Comparison of ENCODE assay signal across 10 cellular contexts in the genomic region with DNA sequence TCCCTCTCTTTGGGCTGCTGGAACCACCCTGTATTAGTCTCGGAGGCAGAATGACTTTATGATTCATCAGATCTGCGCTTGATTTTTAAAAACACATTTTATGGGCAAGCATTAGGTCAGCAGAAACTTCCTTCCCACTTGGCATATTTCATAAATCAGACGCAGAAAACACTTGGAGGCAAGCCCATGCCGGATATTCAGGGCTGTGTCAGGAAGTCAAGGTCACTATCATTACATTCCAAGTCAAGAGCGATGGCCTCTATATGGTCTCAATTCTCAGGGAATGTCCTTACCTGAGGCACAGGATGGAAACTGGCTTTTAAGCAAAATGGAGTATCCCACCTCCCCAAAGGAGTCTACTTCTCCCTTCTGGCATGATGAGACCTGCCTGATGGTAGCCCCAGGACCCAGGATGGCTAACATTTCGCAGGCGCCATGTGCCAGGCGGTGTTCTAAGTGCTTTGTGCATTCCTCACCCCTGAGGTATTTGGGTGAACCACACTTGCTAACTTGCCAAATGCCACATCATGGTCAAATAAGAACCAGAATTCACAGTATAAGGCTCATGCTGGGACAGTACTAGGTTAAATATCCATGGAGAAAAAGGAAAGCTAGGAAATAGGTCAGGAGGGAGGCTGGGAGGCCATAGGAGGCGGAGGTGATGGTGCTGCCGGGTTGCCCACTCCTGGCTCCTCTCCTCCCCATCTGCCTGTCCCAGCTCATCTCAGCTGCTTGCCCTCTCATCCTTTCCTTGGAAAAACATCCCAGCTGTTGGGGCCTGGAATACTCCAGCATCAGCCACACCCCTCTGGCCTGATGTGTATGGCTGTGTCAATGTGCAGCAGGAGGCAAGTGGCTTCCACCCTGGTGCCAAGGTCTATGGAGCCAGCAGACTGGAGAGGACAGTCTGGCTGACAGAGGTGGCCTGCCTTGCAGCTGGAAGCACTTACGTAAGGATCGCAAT. TPM values are rescaled to one million over a fixed set of nuclear protein-coding genes. Genes with fewer than 3 reads are reported as not detected.
A peak's percentile ranks its signal among the peaks of the same experiment; 100 is the strongest.
DNase-seq lines count a peak whose midpoint lies in the region; FAIRE-seq and TF ChIP-seq lines count a peak whose summit lies in the region.
"Had no signal": no experiment of that assay in that cellular context is flagged by ENCODE, and none has a peak within 500 bp of the region (broad histone marks: within the 10 kb centered on the region; RNA-seq: fewer than 3 reads in every experiment).

No MANE protein-coding gene starts in this region.

- no peak overlapping the region for H3K27ac Mint-ChIP-seq in mesothelial cell of epicardium
- H3K27ac Mint-ChIP-seq: activated T-cell treated with anti-CD3 and anti-CD28 coated beads, Interleukin-2, amount 50 U/mL, for 24 hours had no signal

- FAIRE-seq in frontal cortex (lab: Jason Lieb, UNC), result no peak

- H3K4me3 Mint-ChIP-seq in mesothelial cell of epicardium, result no peak overlapping the region
- H3K4me3 Mint-ChIP-seq: activated T-cell treated with anti-CD3 and anti-CD28 coated beads, Interleukin-2, amount 50 U/mL, for 24 hours had no signal

- TF ChIP-seq CTCF in fibroblast of mammary gland (conservative IDR thresholded peaks at IDR 0.05; ENCODE audit: control insufficient read depth, insufficient read depth, low read depth, low read length) (no peak), retinal pigment epithelial cell (conservative IDR thresholded peaks at IDR 0.05; ENCODE audit: low read depth, low read length) (no peak), mesothelial cell of epicardium (IDR thresholded peaks at IDR 0.05; ENCODE audit: unreplicated experiment) (no peak)

- H3K4me3 ChIP-seq in fibroblast of mammary gland (ENCODE audit: control insufficient read depth, low read depth, low read length), result no peak overlapping the region
- H3K4me3 ChIP-seq in retinal pigment epithelial cell (ENCODE audit: low read length), result no peak overlapping the region

- peak; percentile 92 for DNase-seq in GM04504 (ENCODE audit: low read depth)
- DNase-seq in RPMI7951 (ENCODE audit: low read depth), result peak; percentile 99
- DNase-seq in fibroblast of mammary gland (ENCODE audit: low read depth), result peak; percentile 98
- DNase-seq in retinal pigment epithelial cell (ENCODE audit: low read depth), result peak; percentile 96
- DNase-seq in mesothelial cell of epicardium (ENCODE audit: low spot score in 2 of 2, unreplicated experiment in 2 of 2), result no peak
- no peak for DNase-seq in frontal cortex (ENCODE audit: low spot score in 2 of 2)
- no peak for DNase-seq in putamen (ENCODE audit: low spot score)
- DNase-seq in NCI-H2196 treated with DMSO at 0.1 percent for 48 hours (lab: John Stamatoyannopoulos, UW; ENCODE audit: unreplicated experiment), result no peak
- DNase-seq: activated T-cell treated with anti-CD3 and anti-CD28 coated beads, Interleukin-2, amount 50 U/mL, for 24 hours; NCI-H446 treated with DMSO at 0.1 percent for 48 hours had no signal

- H3K27me3 Mint-ChIP-seq in mesothelial cell of epicardium (ENCODE audit: low read depth), result no peaks in the 10 kb centered on the region

- peaks cover 2% of the 10 kb centered on the region for H3K36me3 Mint-ChIP-seq in mesothelial cell of epicardium

- peaks cover 10% of the 10 kb centered on the region for H3K4me1 Mint-ChIP-seq in mesothelial cell of epicardium

- peaks cover 15% of the 10 kb centered on the region for H3K9me3 Mint-ChIP-seq in mesothelial cell of epicardium

RNA-seq across cellular contexts. Expression of a gene that starts 18.8 kb away (rescaled TPM):
- 0.96 and 1.5 TPM in 2 replicates for total RNA-seq in RPMI7951 (2014; rRNA removed; shearing (Covaris generic))
- 0.36 TPM in 1 of 3 replicates, not detected in the others for total RNA-seq in mesothelial cell of epicardium
- 0.41 TPM for total RNA-seq in frontal cortex

Comparison
In these comparisons a context has a peak if more than half of its experiments do, and no peak if none do; other contexts are left out.
1. DNase-seq: peak in GM04504 (single experiment), RPMI7951 (single experiment), fibroblast of mammary gland (single experiment) and retinal pigment epithelial cell (single experiment); none in mesothelial cell of epicardium (0 of 2), frontal cortex (0 of 2), putamen (single experiment) and NCI-H2196 treated with DMSO at 0.1 percent for 48 hours (single experiment).